In genomic region chr15:40323953-40324937, GRCh38 we compare ENCODE assay signal across 1 cellular context.
TF ChIP-seq lines count a peak whose summit lies in the region.

No MANE protein-coding gene starts in this region.

TF ChIP-seq in HEK293, 187 proteins besides CTCF, POLR2A, EP300 and RAD21 (continued from another document):
- TF ChIP-seq ZNF692 (tag by site-specific recombination; IDR thresholded peaks at IDR 0.05) (peak; percentile 76), YY1 (tag by site-specific recombination; IDR thresholded peaks at IDR 0.05) (0 out of 2 replicates have a peak, but pooled peaks have one; percentile 28), GLIS2 (tag by site-specific recombination; IDR thresholded peaks at IDR 0.05) (peak; percentile 61)
- TF ChIP-seq, protein P1, sequence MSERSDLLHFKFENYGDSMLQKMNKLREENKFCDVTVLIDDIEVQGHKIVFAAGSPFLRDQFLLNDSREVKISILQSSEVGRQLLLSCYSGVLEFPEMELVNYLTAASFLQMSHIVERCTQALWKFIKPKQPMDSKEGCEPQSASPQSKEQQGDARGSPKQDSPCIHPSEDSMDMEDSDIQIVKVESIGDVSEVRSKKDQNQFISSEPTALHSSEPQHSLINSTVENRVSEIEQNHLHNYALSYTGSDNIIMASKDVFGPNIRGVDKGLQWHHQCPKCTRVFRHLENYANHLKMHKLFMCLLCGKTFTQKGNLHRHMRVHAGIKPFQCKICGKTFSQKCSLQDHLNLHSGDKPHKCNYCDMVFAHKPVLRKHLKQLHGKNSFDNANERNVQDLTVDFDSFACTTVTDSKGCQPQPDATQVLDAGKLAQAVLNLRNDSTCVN (tag by site-specific recombination; optimal IDR thresholded peaks at IDR 0.05) = peak; percentile 19
